25 cellular contexts compared by ENCODE assay signal in genomic region chr11:117517097-117517496, GRCh38.
"Had no signal": no experiment of that assay in that cellular context is flagged by ENCODE, and none has a peak within 500 bp of the region (broad histone marks: within the 10 kb centered on the region; RNA-seq: fewer than 3 reads in every experiment).

No MANE protein-coding gene starts in this region.

- H3K36me3 Mint-ChIP-seq: activated naive CD8-positive, alpha-beta T cell had no signal

- H3K4me1 Mint-ChIP-seq: activated CD4-positive, alpha-beta memory T cell treated with anti-CD3 and anti-CD28 coated beads, Interleukin-2, amount 10 ng/mL, durations not matched to agents 7 days and 5 days; activated CD4-positive, alpha-beta T cell treated with anti-CD3 and anti-CD28 coated beads, Interleukin-2, amount 10 ng/mL, durations not matched to agents 7 days and 5 days; activated T-helper 17 cell treated with anti-CD3 and anti-CD28 coated beads, Interleukin-2, amount 50 U/mL, for 72 hours; central memory CD8-positive, alpha-beta T cell; T-helper 17 cell had no signal

- H3K27me3 Mint-ChIP-seq: activated CD4-positive, alpha-beta memory T cell treated with anti-CD3 and anti-CD28 coated beads, Interleukin-2, amount 10 ng/mL, durations not matched to agents 7 days and 5 days; activated CD4-positive, alpha-beta T cell treated with anti-CD3 and anti-CD28 coated beads, Interleukin-2, amount 10 ng/mL, durations not matched to agents 7 days and 5 days; activated naive CD8-positive, alpha-beta T cell had no signal

- H3K4me3 ChIP-seq: colonic mucosa had no signal

- H3K9me3 ChIP-seq: colonic mucosa had no signal

- H3K4me3 Mint-ChIP-seq: activated CD4-positive, alpha-beta memory T cell treated with anti-CD3 and anti-CD28 coated beads, Interleukin-2, amount 10 ng/mL, durations not matched to agents 7 days and 5 days; activated CD4-positive, alpha-beta T cell treated with anti-CD3 and anti-CD28 coated beads, Interleukin-2, amount 10 ng/mL, durations not matched to agents 7 days and 5 days; activated naive CD8-positive, alpha-beta T cell; activated T-cell treated with anti-CD3 and anti-CD28 coated beads, Interleukin-2, amount 50 U/mL, for 4 hours; activated T-helper 17 cell treated with anti-CD3 and anti-CD28 coated beads, Interleukin-2, amount 50 U/mL, for 72 hours; central memory CD8-positive, alpha-beta T cell; T-helper 17 cell; T-helper 2 cell treated with Interferon-gamma antibody and Interleukin-4, amounts not matched to agents 5 μg/mL and 100 μg/mL, for 36 hours had no signal

- DNase-seq: activated CD4-positive, alpha-beta memory T cell treated with anti-CD3 and anti-CD28 coated beads, Interleukin-2, amount 10 ng/mL, durations not matched to agents 7 days and 5 days; activated CD4-positive, alpha-beta T cell treated with anti-CD3 and anti-CD28 coated beads for 1 hour; activated CD4-positive, alpha-beta T cell treated with anti-CD3 and anti-CD28 coated beads for 4 hours; activated CD4-positive, alpha-beta T cell treated with anti-CD3 and anti-CD28 coated beads, Interleukin-2, amount 10 ng/mL, durations not matched to agents 7 days and 5 days; activated CD4-positive, alpha-beta T cell treated with anti-CD3 and anti-CD28 coated beads, Interleukin-2, amount 50 U/mL, for 4 hours; activated effector memory CD4-positive, alpha-beta T cell treated with Interleukin-2 at 50 U/mL for 16 hours; activated gamma-delta T cell treated with Interleukin-2 at 50 U/mL for 16 hours; activated naive CD4-positive, alpha-beta T cell treated with anti-CD3 and anti-CD28 coated beads, Interleukin-2, amount 50 U/mL, for 16 hours; activated naive CD4-positive, alpha-beta T cell treated with Interleukin-2 at 50 U/mL for 16 hours; activated T-cell treated with anti-CD3 and anti-CD28 coated beads, Interleukin-2, amount 50 U/mL, for 4 hours; amniotic stem cell; anterior cingulate cortex; brain microvascular endothelial cell; colonic mucosa; effector CD8-positive, alpha-beta T cell; foreskin fibroblast; head of caudate nucleus; T-helper 1 cell; T-helper 17 cell; T1000 had no signal

- H3K4me1 ChIP-seq: colonic mucosa had no signal

- H3K27ac Mint-ChIP-seq: activated CD4-positive, alpha-beta memory T cell treated with anti-CD3 and anti-CD28 coated beads, Interleukin-2, amount 10 ng/mL, durations not matched to agents 7 days and 5 days; activated CD4-positive, alpha-beta T cell treated with anti-CD3 and anti-CD28 coated beads, Interleukin-2, amount 10 ng/mL, durations not matched to agents 7 days and 5 days; activated naive CD8-positive, alpha-beta T cell; activated T-helper 17 cell treated with anti-CD3 and anti-CD28 coated beads, Interleukin-2, amount 50 U/mL, for 72 hours; T-helper 17 cell; T-helper 2 cell treated with Interferon-gamma antibody and Interleukin-4, amounts not matched to agents 5 μg/mL and 100 μg/mL, for 36 hours had no signal

- H3K9me3 Mint-ChIP-seq: activated CD4-positive, alpha-beta memory T cell treated with anti-CD3 and anti-CD28 coated beads, Interleukin-2, amount 10 ng/mL, durations not matched to agents 7 days and 5 days; activated CD4-positive, alpha-beta T cell treated with anti-CD3 and anti-CD28 coated beads, Interleukin-2, amount 10 ng/mL, durations not matched to agents 7 days and 5 days; activated T-cell treated with anti-CD3 and anti-CD28 coated beads, Interleukin-2, amount 50 U/mL, for 4 hours; activated T-helper 17 cell treated with anti-CD3 and anti-CD28 coated beads, Interleukin-2, amount 50 U/mL, for 72 hours; central memory CD8-positive, alpha-beta T cell; T-helper 2 cell treated with Interferon-gamma antibody and Interleukin-4, amounts not matched to agents 5 μg/mL and 100 μg/mL, for 36 hours had no signal

- H3K27me3 ChIP-seq: colonic mucosa had no signal

- H3K27ac ChIP-seq: brain microvascular endothelial cell, colonic mucosa had no signal

- H3K36me3 ChIP-seq: brain microvascular endothelial cell, colonic mucosa had no signal

- ATAC-seq: activated T-cell treated with anti-CD3 and anti-CD28 coated beads, Interleukin-2, amount 50 U/mL, for 4 hours; activated T-helper 17 cell treated with anti-CD3 and anti-CD28 coated beads, Interleukin-2, amount 50 U/mL, for 72 hours; esophagus mucosa; T-helper 17 cell had no signal
